ENCODE assay signal across 8 cellular contexts in genomic region chr1:59150537-59151386, GRCh38.
DNase-seq lines count a peak whose midpoint lies in the region; ATAC-seq and TF ChIP-seq lines count a peak whose summit lies in the region.

No MANE protein-coding gene starts in this region.

- peak overlapping the region; percentile 97 for H3K27ac ChIP-seq in AG04450 (ENCODE audit: low read depth, low read length)
- peak overlapping the region; percentile 80 for H3K27ac ChIP-seq in Panc1 (ENCODE audit: low read length)
- no peak overlapping the region for H3K27ac ChIP-seq in duodenal mucosa (ENCODE audit: low read depth, low read length)
- peak overlapping the region; percentile 81 for H3K27ac ChIP-seq in uterus

- CTCF ChIA-PET in AG04450 (lab: Charles Lee), result interaction anchor here (3.0 kb wide), 1 partner anchor 548 kb away, joined by 13 read pairs; no protein-coding TSS in a partner anchor
- CTCF ChIA-PET in Panc1 (lab: Charles Lee), result no interaction called here

- TF ChIP-seq CTCF in AG04450 (IDR thresholded peaks at IDR 0.05; ENCODE audit: low read depth, low read length) (peak; percentile 2; the same call in 1 of the 2 replicates), Panc1 (IDR thresholded peaks at IDR 0.05) (no peak), uterus (IDR thresholded peaks at IDR 0.05) (peak in 1 of 4 experiments; percentile 17)

- no peak for TF ChIP-seq POLR2A in uterus (IDR thresholded peaks at IDR 0.05)

- BruUV-seq in Panc1 (replicated peaks; lab: Mats Ljungman, UMichigan), result no TSS peak

- POLR2A ChIA-PET in AG04450 (lab: Yijun Ruan, JAX), result interaction anchor here (0.7 to 2.6 kb wide), 10 partner anchors 8 to 548 kb away, joined by 3 to 12 read pairs (median 3); partner anchors contain the start of genes FGGY and JUN
- POLR2A ChIA-PET in Panc1 (lab: Charles Lee), result interaction anchor here (0.6 to 0.7 kb wide), 3 partner anchors 67 to 285 kb away, joined by 3 read pairs; no protein-coding TSS in a partner anchor

- H3K36me3 ChIP-seq in Panc1 (ENCODE audit: control insufficient read depth, insufficient read depth, low read length) (no peaks in the 10 kb centered on the region), duodenal mucosa (ENCODE audit: control insufficient read depth in 1 of 2, insufficient read depth in 2 of 2, low read length in 2 of 2) (no peaks in the 10 kb centered on the region), uterus (no peaks in the 10 kb centered on the region)

- H3K9me3 ChIP-seq in AG04450 (ENCODE audit: control insufficient read depth, insufficient read depth, low read length), result no peaks in the 10 kb centered on the region; the same call in 1 of the 2 replicates
- H3K9me3 ChIP-seq in Panc1 (ENCODE audit: control insufficient read depth, insufficient read depth, low read depth, low read length), result no peaks in the 10 kb centered on the region
- H3K9me3 ChIP-seq in duodenal mucosa (ENCODE audit: control insufficient read depth in 1 of 2, low read length in 2 of 2), result no peaks in the 10 kb centered on the region
- no peaks in the 10 kb centered on the region for H3K9me3 ChIP-seq in uterus

- ATAC-seq in GM18519 (IDR thresholded peaks at IDR 0.05; ENCODE audit: low FRiP score, unreplicated experiment) (peak; percentile 48), HG02981 (IDR thresholded peaks at IDR 0.05; ENCODE audit: unreplicated experiment) (peak; percentile 63), Panc1 (peak; percentile 81)

- peaks cover 32% of the 10 kb centered on the region for H3K4me1 ChIP-seq in Panc1 (ENCODE audit: control insufficient read depth, insufficient read depth, low read length)
- H3K4me1 ChIP-seq in duodenal mucosa (ENCODE audit: control insufficient read depth in 1 of 2, insufficient read depth in 2 of 2, low read length in 2 of 2), result peaks cover 9 to 17% of the 10 kb centered on the region in 2 donors
- H3K4me1 ChIP-seq in uterus, result peaks cover 0 to 4% of the 10 kb centered on the region in 2 donors

- H3K4me3 ChIP-seq in AG04450 (ENCODE audit: low read depth, low read length) (peak overlapping the region; percentile 35), Panc1 (ENCODE audit: low read depth in 2 of 2, low read length in 2 of 2) (peak overlapping the region; percentile 3 to 38; a peak in 3 of 4 replicates), duodenal mucosa (ENCODE audit: low read depth in 1 of 2, low read length in 2 of 2) (peak overlapping the region; percentile 5 to 17), uterus (peak overlapping the region in 1 of 2 donors; percentile 5)

- intact Hi-C loops in Panc1 (cut with micrococcal nuclease; ENCODE audit: unreplicated experiment) (no loop called here), uterus (cut with DNase I; ENCODE audit: low total_unique reads) (no loop called here)

- DNase-seq in AG04450 (ENCODE audit: low read depth, low spot score), result peak; percentile 99
- peak; percentile 91 for DNase-seq in Panc1 (ENCODE audit: low read depth, low spot score)
- peak; percentile 8 for DNase-seq in middle frontal gyrus (ENCODE audit: extremely low spot score, low spot score)
- DNase-seq in uterus, result peak; percentile 87 to 95
- DNase-seq in activated CD8-positive, alpha-beta memory T cell treated with anti-CD3 and anti-CD28 coated beads for 24 hours, result no peak

- H3K9ac ChIP-seq in duodenal mucosa (ENCODE audit: low read depth in 1 of 2, low read length in 2 of 2), result peak overlapping the region in 1 of 2 donors; percentile 1

- in situ Hi-C loops in Panc1 (cut with HindIII; ENCODE audit: low pct_unique_long_range_greater_than_20kb, low sequenced_read_pairs), result no loop called here

- H3K27me3 ChIP-seq in AG04450 (ENCODE audit: control insufficient read depth, insufficient read depth, low read length) (no peaks in the 10 kb centered on the region), Panc1 (ENCODE audit: control insufficient read depth, insufficient read depth, low read length) (no peaks in the 10 kb centered on the region), duodenal mucosa (ENCODE audit: control insufficient read depth in 1 of 2, insufficient read depth in 2 of 2, low read length in 2 of 2) (peaks cover 0 to 4% of the 10 kb centered on the region in 2 donors), uterus (no peaks in the 10 kb centered on the region)
